Comparison of ENCODE assay signal across 20 cellular contexts in the genomic region with DNA sequence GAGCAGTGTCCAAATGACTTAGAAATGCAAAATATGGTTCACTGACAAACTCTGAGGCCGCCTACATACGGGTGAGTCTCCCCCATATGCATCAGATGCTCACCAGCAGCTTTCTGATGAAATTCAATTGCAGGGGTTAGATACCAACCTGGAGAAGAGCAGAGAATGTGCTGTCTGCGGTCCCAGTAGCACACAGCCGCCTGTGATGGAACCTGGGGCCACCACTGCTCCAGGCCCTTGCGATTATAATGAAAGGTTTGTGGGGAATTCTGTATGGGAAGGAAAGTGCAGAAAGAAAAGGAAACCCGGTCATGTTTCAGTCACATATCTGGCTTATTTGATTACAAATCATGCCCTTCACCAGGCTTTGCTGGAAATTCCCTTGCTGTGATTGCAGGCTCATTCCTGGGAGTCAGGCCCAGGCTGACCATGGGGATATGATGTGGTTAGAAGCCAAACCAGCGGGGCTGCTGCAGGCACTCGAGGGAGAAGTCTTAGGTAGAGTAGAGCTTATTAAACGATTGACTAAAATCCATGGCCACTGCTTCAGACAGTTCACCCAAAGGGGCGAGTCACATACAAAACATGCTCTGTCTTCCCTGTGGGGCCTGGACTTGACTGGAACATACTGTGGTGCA. TPM values are rescaled to one million over a fixed set of nuclear protein-coding genes. Genes with fewer than 3 reads are reported as not detected.
DNase-seq lines count a peak whose midpoint lies in the region; TF ChIP-seq lines count a peak whose summit lies in the region.
"Had no signal": no experiment of that assay in that cellular context is flagged by ENCODE, and none has a peak within 500 bp of the region (broad histone marks: within the 10 kb centered on the region; RNA-seq: fewer than 3 reads in every experiment).

No MANE protein-coding gene starts in this region.

- peak overlapping the region; percentile 55 for H3K27ac Mint-ChIP-seq in endodermal cell

- peak overlapping the region; percentile 61 for H3K4me2 ChIP-seq in osteoblast (ENCODE audit: insufficient read depth, low read length)
- H3K4me2 ChIP-seq: BLaER1 had no signal

- no peaks in the 10 kb centered on the region for H3K4me1 ChIP-seq in endodermal cell (ENCODE audit: control insufficient read depth, insufficient read depth, low read length)
- H3K4me1 ChIP-seq in osteoblast (ENCODE audit: insufficient read depth, low read length) = peaks cover 21% of the 10 kb centered on the region
- H3K4me1 ChIP-seq: Peyer's patch had no signal

- no peak overlapping the region for H3K9ac ChIP-seq in endodermal cell (ENCODE audit: extremely low read depth, low read length, poor library complexity, severe bottlenecking)
- H3K9ac ChIP-seq: BLaER1 had no signal

- peak; percentile 76 for DNase-seq in AG20443 (ENCODE audit: low spot score)
- peak; percentile 76 for DNase-seq in M059J (ENCODE audit: low read depth)
- no peak for DNase-seq in endodermal cell
- peak; percentile 96 for DNase-seq in osteoblast (ENCODE audit: insufficient read length, low spot score, missing footprints)
- DNase-seq in HPDE6-E6E7 (ENCODE audit: extremely low spot score) = no peak
- no peak for DNase-seq in NCI-H1092 (lab: John Stamatoyannopoulos, UW)
- no peak for DNase-seq in NCI-H187 (lab: John Stamatoyannopoulos, UW)
- DNase-seq: activated CD4-positive, alpha-beta T cell treated with anti-CD3 and anti-CD28 coated beads, Interleukin-2, amount 50 U/mL, for 4 hours; activated naive CD4-positive, alpha-beta T cell treated with Interleukin-2 at 50 U/mL for 16 hours; activated T-cell treated with anti-CD3 and anti-CD28 coated beads for 4 hours; GOT3; heart left ventricle; NCI-H1105; NCI-H748 treated with DMSO at 0.1 percent for 48 hours; Peyer's patch; stimulated activated CD4-positive, alpha-beta T cell treated with anti-CD3 and anti-CD28 coated beads, Interleukin-1b, Interleukin-23, amount 100 ng/mL, for 48 hours had no signal

- H3K79me2 ChIP-seq in osteoblast (ENCODE audit: insufficient read depth, low read length) = no peaks in the 10 kb centered on the region

- no peaks in the 10 kb centered on the region for H3K36me3 ChIP-seq in endodermal cell (ENCODE audit: control insufficient read depth, insufficient read depth, low read length)
- H3K36me3 ChIP-seq in osteoblast (ENCODE audit: insufficient read depth, low read length) = no peaks in the 10 kb centered on the region
- H3K36me3 ChIP-seq: BLaER1, Peyer's patch had no signal

- H3K9me3 Mint-ChIP-seq in endodermal cell = peaks cover under 1% of the 10 kb centered on the region
- H3K9me3 Mint-ChIP-seq: brain had no signal

- H3K4me3 Mint-ChIP-seq in endodermal cell = no peak overlapping the region
- H3K4me3 Mint-ChIP-seq: brain had no signal

- peaks cover 14% of the 10 kb centered on the region for H3K4me1 Mint-ChIP-seq in endodermal cell

- peak overlapping the region; percentile 57 for H2AFZ ChIP-seq in osteoblast (ENCODE audit: low read length)

- H3K27me3 ChIP-seq in endodermal cell (ENCODE audit: control insufficient read depth, insufficient read depth, low read length, poor library complexity, severe bottlenecking) (no peaks in the 10 kb centered on the region), osteoblast (ENCODE audit: insufficient read depth, low read length) (no peaks in the 10 kb centered on the region)
- H3K27me3 ChIP-seq: BLaER1, heart left ventricle, Peyer's patch had no signal

- no peaks in the 10 kb centered on the region for H4K20me1 ChIP-seq in osteoblast (ENCODE audit: insufficient read depth, low read length)
- H4K20me1 ChIP-seq: BLaER1 had no signal

- TF ChIP-seq CTCF in endodermal cell (conservative IDR thresholded peaks at IDR 0.05) (no peak), osteoblast (IDR thresholded peaks at IDR 0.05; ENCODE audit: extremely low read depth, low read depth, low read length) (no peak)

- peaks cover 1% of the 10 kb centered on the region for H3K27me3 Mint-ChIP-seq in endodermal cell (ENCODE audit: insufficient read depth)
- H3K27me3 Mint-ChIP-seq: brain had no signal

- no peaks in the 10 kb centered on the region for H3K36me3 Mint-ChIP-seq in endodermal cell (ENCODE audit: low read depth)

- H3K9me3 ChIP-seq in endodermal cell (ENCODE audit: control insufficient read depth, low read length) (peaks cover 8% of the 10 kb centered on the region), osteoblast (ENCODE audit: low read depth, low read length) (no peaks in the 10 kb centered on the region)
- H3K9me3 ChIP-seq: BLaER1, heart left ventricle, Peyer's patch had no signal

- H3K27ac ChIP-seq in endodermal cell (ENCODE audit: low read depth, low read length) (no peak overlapping the region), osteoblast (ENCODE audit: low read depth, low read length) (peak overlapping the region; percentile 85)
- H3K27ac ChIP-seq: BLaER1, heart left ventricle, HL-60, Peyer's patch had no signal

- H3K4me3 ChIP-seq in endodermal cell (ENCODE audit: low read length) (no peak overlapping the region), osteoblast (ENCODE audit: insufficient read depth, low read length) (peak overlapping the region; percentile 31)
- H3K4me3 ChIP-seq: BLaER1, heart left ventricle, K562, Peyer's patch had no signal

- WGBS in endodermal cell (ENCODE audit: insufficient coverage in 1 of 2, insufficient read length in 1 of 2), 2 experiments = 83 to 86% methylated on average over 10 of the region's 10 CpGs

RNA-seq across cellular contexts. Expression of gene PKD1L1, which starts 16.4 kb away (rescaled TPM):
- 0.02 and 2.7 TPM in 2 replicates for total RNA-seq in M059J (2014; rRNA removed; shearing (Covaris generic))
- under 1 TPM; 0.13 to 0.20 TPM for total RNA-seq in endodermal cell
- 0.18 TPM for polyA plus RNA-seq in endodermal cell (2013, experiment 1 of 2)
- polyA plus RNA-seq in endodermal cell (2013, experiment 2 of 2) = 0.08 TPM
- total RNA-seq in osteoblast = under 0.01 TPM in 2 replicates

RNA-seq across cellular contexts. Expression of gene HUS1, which starts 47.5 kb away (rescaled TPM):
- total RNA-seq in M059J (2014; rRNA removed; shearing (Covaris generic)) = 7.5 and 19.4 TPM in 2 replicates
- total RNA-seq in endodermal cell = 10 to 100 TPM; 37.0 to 42.5 TPM
- polyA plus RNA-seq in endodermal cell (2013, experiment 1 of 2) = 19.0 TPM
- 21.8 TPM for polyA plus RNA-seq in endodermal cell (2013, experiment 2 of 2)
- 17.1 and 19.9 TPM in 2 replicates for total RNA-seq in osteoblast

Comparison
In these comparisons a context has a peak if more than half of its experiments do, and no peak if none do; other contexts are left out.
1. DNase-seq: peak in AG20443 (single experiment), M059J (single experiment) and osteoblast (single experiment); none in endodermal cell (single experiment), HPDE6-E6E7 (single experiment), NCI-H1092 (single experiment) and NCI-H187 (0 of 2).